ENCODE assay signal across 16 cellular contexts in the genomic region with DNA sequence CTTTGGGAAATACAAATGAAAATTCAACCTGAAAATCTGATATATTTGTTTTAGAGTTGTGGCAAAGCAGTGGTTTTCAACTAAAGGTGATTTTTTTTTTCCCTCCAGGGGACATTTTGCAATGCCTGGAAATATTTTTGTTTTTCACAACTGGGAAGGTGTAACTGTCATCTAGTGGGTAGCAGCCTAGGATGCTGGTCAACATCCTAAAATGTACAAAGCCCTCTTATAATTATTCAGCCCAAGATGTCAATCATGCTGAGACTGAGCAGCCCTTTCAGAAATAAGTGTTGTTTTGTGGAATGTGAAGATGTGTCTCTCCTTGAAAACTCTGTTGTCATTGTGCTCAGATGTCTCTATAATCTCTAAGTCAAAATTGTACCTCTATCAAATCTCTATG.
DNase-seq lines count a peak whose midpoint lies in the region; ATAC-seq and TF ChIP-seq lines count a peak whose summit lies in the region.
"Had no signal": no experiment of that assay in that cellular context is flagged by ENCODE, and none has a peak within 500 bp of the region (broad histone marks: within the 10 kb centered on the region; RNA-seq: fewer than 3 reads in every experiment).

No MANE protein-coding gene starts in this region.

- no peaks in the 10 kb centered on the region for H3K79me1 ChIP-seq in H9 (ENCODE audit: insufficient read depth, low read depth, low read length, poor library complexity, severe bottlenecking)

- no peak overlapping the region for H3T11ph ChIP-seq in H9 (ENCODE audit: low read length)

- H3K9me3 ChIP-seq in H9 (ENCODE audit: control insufficient read depth, low read depth, low read length), result no peaks in the 10 kb centered on the region
- H3K9me3 ChIP-seq: A549, BLaER1 had no signal

- no peaks in the 10 kb centered on the region for H3K9me3 Mint-ChIP-seq in H9

- H3K4me2 ChIP-seq in KMS-11 (peak overlapping the region; percentile 46; the same call in 1 of the 2 replicates), H9 (ENCODE audit: insufficient read depth, insufficient read length, low read length) (no peak overlapping the region)
- H3K4me2 ChIP-seq: A549, BLaER1 had no signal

- H3K4me1 ChIP-seq in KMS-11 (ENCODE audit: low read depth, poor library complexity, severe bottlenecking) (no peaks in the 10 kb centered on the region), H9 (ENCODE audit: insufficient read depth, low read length) (no peaks in the 10 kb centered on the region)
- H3K4me1 ChIP-seq: A549, BLaER1, Peyer's patch had no signal

- H3K56ac ChIP-seq in H9 (ENCODE audit: insufficient read length, low read depth, low read length), result no peak overlapping the region

- no peak overlapping the region for H4K8ac ChIP-seq in H9 (replicated peaks; ENCODE audit: insufficient read length, low read depth, low read length)

- H3K27me3 Mint-ChIP-seq in H9 (ENCODE audit: low read depth), result no peaks in the 10 kb centered on the region

- H3K79me2 ChIP-seq in KMS-11 (ENCODE audit: insufficient read depth, low read depth) (no peaks in the 10 kb centered on the region), H9 (ENCODE audit: insufficient read depth, low read length) (no peaks in the 10 kb centered on the region)

- no peak overlapping the region for H3K4me3 Mint-ChIP-seq in H9
- H3K4me3 Mint-ChIP-seq: CD8-positive, alpha-beta T cell; HFFc6 had no signal

- H3K36me3 Mint-ChIP-seq in H9 (ENCODE audit: insufficient read depth in 1 of 3, low read depth in 3 of 3), result no peaks in the 10 kb centered on the region
- H3K36me3 Mint-ChIP-seq: CD8-positive, alpha-beta T cell had no signal

- H4K20me1 ChIP-seq in KMS-11 (ENCODE audit: insufficient read depth) (no peaks in the 10 kb centered on the region), H9 (ENCODE audit: control insufficient read depth, insufficient read depth, insufficient read length) (no peaks in the 10 kb centered on the region)
- H4K20me1 ChIP-seq: BLaER1 had no signal

- H3K36me3 ChIP-seq in KMS-11 (ENCODE audit: insufficient read depth), result no peaks in the 10 kb centered on the region
- H3K36me3 ChIP-seq: BLaER1, Peyer's patch had no signal

- H3K23ac ChIP-seq in H9 (ENCODE audit: insufficient read length, low read depth, low read length), result no peak overlapping the region

- ATAC-seq in GM21737 (IDR thresholded peaks at IDR 0.05; ENCODE audit: unreplicated experiment) (no peak), GM18868 (IDR thresholded peaks at IDR 0.05; ENCODE audit: unreplicated experiment) (no peak)
- ATAC-seq: A549; CD8-positive, alpha-beta T cell had no signal

- no peak overlapping the region for H3K14ac ChIP-seq in H9 (ENCODE audit: insufficient read depth, low read length)

- H3K27ac Mint-ChIP-seq in H9, result no peak overlapping the region
- H3K27ac Mint-ChIP-seq: CD8-positive, alpha-beta T cell; HFFc6 had no signal

- H2BK20ac ChIP-seq in H9 (ENCODE audit: low read depth, low read length, poor library complexity, severe bottlenecking), result no peak overlapping the region

- H3K9ac ChIP-seq in KMS-11, result no peak overlapping the region
- H3K9ac ChIP-seq in H9 (ENCODE audit: extremely low read depth, insufficient read length, low read length), result no peak overlapping the region
- H3K9ac ChIP-seq: BLaER1 had no signal

- no peaks in the 10 kb centered on the region for H3K4me1 Mint-ChIP-seq in H9

- no peak overlapping the region for H4K5ac ChIP-seq in H9 (ENCODE audit: insufficient read length, low read depth, low read length)

- no peak overlapping the region for H3K18ac ChIP-seq in H9 (ENCODE audit: insufficient read length, low read depth, low read length)

- H2BK5ac ChIP-seq in H9 (ENCODE audit: insufficient read length, low read length), result no peak overlapping the region

- no peak overlapping the region for H3K27ac ChIP-seq in KMS-11
- no peak overlapping the region for H3K27ac ChIP-seq in H9 (ENCODE audit: insufficient read length, low read depth, low read length)
- H3K27ac ChIP-seq: A549, BLaER1, Peyer's patch had no signal

- H2AFZ ChIP-seq in KMS-11 (ENCODE audit: low read depth) (peak overlapping the region; percentile 23; the same call in 1 of the 2 replicates), H9 (ENCODE audit: low read length) (no peak overlapping the region)

- H3K27me3 ChIP-seq in KMS-11 (ENCODE audit: insufficient read depth, low read depth) (no peaks in the 10 kb centered on the region), H9 (ENCODE audit: insufficient read depth, low read length) (no peaks in the 10 kb centered on the region)
- H3K27me3 ChIP-seq: BLaER1, Peyer's patch had no signal

- DNase-seq in OCI-M1 (lab: John Stamatoyannopoulos, UW), result peak; percentile 42
- peak; percentile 34 for DNase-seq in inferior parietal cortex (ENCODE audit: extremely low spot score)
- DNase-seq in superior temporal gyrus (ENCODE audit: extremely low spot score), result peak; percentile 75
- no peak for DNase-seq in H9
- DNase-seq: CD8-positive, alpha-beta T cell; HFFc6; MV-4-11; NCI-H187; NCI-H226; NCI-H524 treated with DMSO at 0.1 percent for 48 hours; Peyer's patch had no signal

- H3K4ac ChIP-seq in H9 (ENCODE audit: low read depth, low read length), result no peak overlapping the region

- no peak overlapping the region for H2BK120ac ChIP-seq in H9 (ENCODE audit: low read depth, low read length, poor library complexity, severe bottlenecking)

- no peak for TF ChIP-seq CTCF in KMS-11 (conservative IDR thresholded peaks at IDR 0.05; ENCODE audit: low read depth, low read length)
- no peak for TF ChIP-seq CTCF in H9 (conservative IDR thresholded peaks at IDR 0.05)

- no peak overlapping the region for H3K4me3 ChIP-seq in KMS-11 (IDR thresholded peaks at IDR 0.05; ENCODE audit: insufficient read depth, low read depth, low read length)
- H3K4me3 ChIP-seq: A549, BLaER1, Peyer's patch had no signal

- H2BK12ac ChIP-seq in H9 (ENCODE audit: insufficient read length, low read depth, low read length), result no peak overlapping the region

- no peaks in the 10 kb centered on the region for H3K23me2 ChIP-seq in H9 (ENCODE audit: insufficient read length, low read depth, low read length, poor library complexity, severe bottlenecking)

- no peak overlapping the region for H2BK15ac ChIP-seq in H9 (ENCODE audit: low read depth, low read length)

- H4K91ac ChIP-seq in H9 (ENCODE audit: insufficient read length, low read depth, low read length), result no peak overlapping the region

- H2AK5ac ChIP-seq in H9 (ENCODE audit: insufficient read length, low read length), result no peak overlapping the region
